ENCODE assay signal across 9 cellular contexts in genomic region chr9:130535818-130536521, GRCh38. TPM values are rescaled to one million over a fixed set of nuclear protein-coding genes. Genes with fewer than 3 reads are reported as not detected.
A peak's percentile ranks its signal among the peaks of the same experiment; 100 is the strongest.
DNase-seq lines count a peak whose midpoint lies in the region; TF ChIP-seq lines count a peak whose summit lies in the region.
"Had no signal": no experiment of that assay in that cellular context is flagged by ENCODE, and none has a peak within 500 bp of the region (broad histone marks: within the 10 kb centered on the region; RNA-seq: fewer than 3 reads in every experiment).

No MANE protein-coding gene starts in this region.

- H3K4me1 ChIP-seq in ES-I3 (ENCODE audit: insufficient read depth, low read length) (peaks cover 10% of the 10 kb centered on the region; the same call in 1 of the 2 replicates), esophagus muscularis mucosa (peaks cover 10 to 18% (median 15%) of the 10 kb centered on the region in 4 donors)

- peaks cover 54% of the 10 kb centered on the region for H3K27me3 Mint-ChIP-seq in neural crest cell (ENCODE audit: low read depth)
- peaks cover 47% of the 10 kb centered on the region for H3K27me3 Mint-ChIP-seq in activated CD4-positive, alpha-beta T cell treated with anti-CD3 and anti-CD28 coated beads, Interleukin-2, amount 10 ng/mL, durations not matched to agents 7 days and 5 days

- POLR2A ChIA-PET in GM10248 (lab: Yijun Ruan, JAX): no interaction called here
- POLR2A ChIA-PET in activated CD4-positive, alpha-beta T cell treated with anti-CD3 and anti-CD28 coated beads, Interleukin-2, amount 10 ng/mL, durations not matched to agents 7 days and 5 days (lab: Charles Lee): no interaction called here

- DNase-seq in NCI-H345 treated with DMSO at 0.1 percent for 48 hours (lab: John Stamatoyannopoulos, UW; ENCODE audit: unreplicated experiment) (peak; percentile 86), esophagus muscularis mucosa (ENCODE audit: extremely low spot score) (no peak), neural crest cell (ENCODE audit: low read depth, low spot score) (peak; percentile 18), H4 (ENCODE audit: low spot score) (no peak), T-helper 2 cell (no peak), GM10248 (ENCODE audit: extremely low spot score) (no peak)
- DNase-seq in activated CD4-positive, alpha-beta T cell treated with anti-CD3 and anti-CD28 coated beads, Interleukin-2, amount 10 ng/mL, durations not matched to agents 7 days and 5 days: no peak
- DNase-seq: stimulated activated CD4-positive, alpha-beta T cell treated with anti-CD3 and anti-CD28 coated beads, Interleukin-2, amount 100 ng/mL, for 24 hours had no signal

- peak overlapping the region; percentile 60 for H3K4me3 Mint-ChIP-seq in neural crest cell
- H3K4me3 Mint-ChIP-seq in activated CD4-positive, alpha-beta T cell treated with anti-CD3 and anti-CD28 coated beads, Interleukin-2, amount 10 ng/mL, durations not matched to agents 7 days and 5 days: no peak overlapping the region

- H3K36me3 Mint-ChIP-seq in neural crest cell (ENCODE audit: low read depth): no peaks in the 10 kb centered on the region
- no peaks in the 10 kb centered on the region for H3K36me3 Mint-ChIP-seq in activated CD4-positive, alpha-beta T cell treated with anti-CD3 and anti-CD28 coated beads, Interleukin-2, amount 10 ng/mL, durations not matched to agents 7 days and 5 days (ENCODE audit: low read depth)

- H3K9me3 ChIP-seq in ES-I3 (ENCODE audit: control insufficient read depth, insufficient read depth, low read length) (no peaks in the 10 kb centered on the region), esophagus muscularis mucosa (no peaks in the 10 kb centered on the region)

- H3K9me3 Mint-ChIP-seq in neural crest cell: no peaks in the 10 kb centered on the region
- H3K9me3 Mint-ChIP-seq in activated CD4-positive, alpha-beta T cell treated with anti-CD3 and anti-CD28 coated beads, Interleukin-2, amount 10 ng/mL, durations not matched to agents 7 days and 5 days: no peaks in the 10 kb centered on the region

- no peak for TF ChIP-seq CTCF in esophagus muscularis mucosa (IDR thresholded peaks at IDR 0.05)
- no peak for TF ChIP-seq CTCF in neural crest cell (conservative IDR thresholded peaks at IDR 0.05)
- TF ChIP-seq CTCF in GM10248 (IDR thresholded peaks at IDR 0.05; ENCODE audit: control extremely low read depth, extremely low read depth, low read depth, missing control alignments): no peak

- intact Hi-C loops in esophagus muscularis mucosa (cut with DNase I): no loop called here

- no peaks in the 10 kb centered on the region for H3K36me3 ChIP-seq in ES-I3 (ENCODE audit: insufficient read depth, low read length)
- no peaks in the 10 kb centered on the region for H3K36me3 ChIP-seq in esophagus muscularis mucosa

- WGBS in esophagus muscularis mucosa: 19% methylated on average over 27 of the region's 28 CpGs

- no peak for TF ChIP-seq EP300 in esophagus muscularis mucosa (IDR thresholded peaks at IDR 0.05)

- peak overlapping the region; percentile 53 for H3K9ac ChIP-seq in ES-I3 (ENCODE audit: low read depth, low read length)

- H3K4me1 Mint-ChIP-seq in neural crest cell: peaks cover 35% of the 10 kb centered on the region
- peaks cover 4% of the 10 kb centered on the region for H3K4me1 Mint-ChIP-seq in activated CD4-positive, alpha-beta T cell treated with anti-CD3 and anti-CD28 coated beads, Interleukin-2, amount 10 ng/mL, durations not matched to agents 7 days and 5 days

- H3K4me3 ChIP-seq in esophagus muscularis mucosa: peak overlapping the region; percentile 12 to 28 (median 26)

- no peak for TF ChIP-seq POLR2A in esophagus muscularis mucosa (IDR thresholded peaks at IDR 0.05; ENCODE audit: low read depth)

- peaks cover 0 to 79% (median 13%) of the 10 kb centered on the region in 4 donors for H3K27me3 ChIP-seq in esophagus muscularis mucosa

- peak overlapping the region; percentile 76 for H3K27ac Mint-ChIP-seq in neural crest cell (ENCODE audit: unreplicated experiment)
- H3K27ac Mint-ChIP-seq in activated CD4-positive, alpha-beta T cell treated with anti-CD3 and anti-CD28 coated beads, Interleukin-2, amount 10 ng/mL, durations not matched to agents 7 days and 5 days: no peak overlapping the region

- H3K27ac ChIP-seq in esophagus muscularis mucosa (replicated peaks in 1 of 4): no peak overlapping the region

- CTCF ChIA-PET in GM10248 (lab: Yijun Ruan, JAX): no interaction called here
- CTCF ChIA-PET in activated CD4-positive, alpha-beta T cell treated with anti-CD3 and anti-CD28 coated beads, Interleukin-2, amount 10 ng/mL, durations not matched to agents 7 days and 5 days (lab: Charles Lee): interaction anchor here (0.6 kb wide), 2 partner anchors 22 to 255 kb away, joined by 3 to 4 read pairs; no protein-coding TSS in a partner anchor

RNA-seq across cellular contexts. Expression of gene FUBP3, which starts 43.4 kb away (rescaled TPM):
- 10 to 100 TPM; 40.6 to 64.8 (median 46.4) TPM for total RNA-seq in esophagus muscularis mucosa
- total RNA-seq in neural crest cell: 66.3 and 67.7 TPM in 2 replicates
- 30.7 and 36.0 TPM in 2 replicates for total RNA-seq in H4 (2014; rRNA removed; shearing (Covaris generic))
- total RNA-seq in activated CD4-positive, alpha-beta T cell treated with anti-CD3 and anti-CD28 coated beads, Interleukin-2, amount 10 ng/mL, durations not matched to agents 7 days and 5 days: 10 to 100 TPM; 34.2 to 34.5 TPM

Comparison
In these comparisons a context has a peak if more than half of its experiments do, and no peak if none do; other contexts are left out.
1. DNase-seq: peak in NCI-H345 treated with DMSO at 0.1 percent for 48 hours (single experiment) and neural crest cell (single experiment); none in esophagus muscularis mucosa (single experiment), H4 (single experiment), T-helper 2 cell (0 of 5), GM10248 (single experiment) and activated CD4-positive, alpha-beta T cell treated with anti-CD3 and anti-CD28 coated beads, Interleukin-2, amount 10 ng/mL, durations not matched to agents 7 days and 5 days (single experiment).